1 cellular context compared by ENCODE assay signal in genomic region chr17:16474012-16474725, GRCh38.
TF ChIP-seq lines count a peak whose summit lies in the region.

No MANE protein-coding gene starts in this region.

TF ChIP-seq in HepG2, 621 proteins besides CTCF, POLR2A, EP300 and RAD21 (continued from another document):
- no peak for TF ChIP-seq ZNF773 (CRISPR knock-in tag; IDR thresholded peaks at IDR 0.05; ENCODE audit: borderline replicate concordance)
- TF ChIP-seq PHF20 (CRISPR knock-in tag; IDR thresholded peaks at IDR 0.05): no peak
- no peak for TF ChIP-seq HINFP (CRISPR knock-in tag; IDR thresholded peaks at IDR 0.05; ENCODE audit: low read depth)
- TF ChIP-seq BORCS8-MEF2B (CRISPR knock-in tag; IDR thresholded peaks at IDR 0.05): no peak
- no peak for TF ChIP-seq HNF1A (IDR thresholded peaks at IDR 0.05; ENCODE audit: low read depth)
- TF ChIP-seq HNF1A (CRISPR knock-in tag; IDR thresholded peaks at IDR 0.05; ENCODE audit: borderline replicate concordance): no peak
- no peak for TF ChIP-seq ARHGAP35 (CRISPR knock-in tag; IDR thresholded peaks at IDR 0.05; ENCODE audit: borderline replicate concordance)
- no peak for TF ChIP-seq ZFP37 (CRISPR knock-in tag; IDR thresholded peaks at IDR 0.05; ENCODE audit: borderline replicate concordance)
- TF ChIP-seq ZBTB7B (CRISPR knock-in tag; IDR thresholded peaks at IDR 0.05): no peak
- TF ChIP-seq ZNF567 (CRISPR knock-in tag; IDR thresholded peaks at IDR 0.05; ENCODE audit: borderline replicate concordance): no peak
- TF ChIP-seq ZNF543 (CRISPR knock-in tag; IDR thresholded peaks at IDR 0.05): no peak
